Comparison of ENCODE assay signal across 8 cellular contexts in genomic region chr11:94171693-94172440, GRCh38. TPM values are rescaled to one million over a fixed set of nuclear protein-coding genes. Genes with fewer than 3 reads are reported as not detected.
A peak's percentile ranks its signal among the peaks of the same experiment; 100 is the strongest.
DNase-seq lines count a peak whose midpoint lies in the region; ATAC-seq, FAIRE-seq and TF ChIP-seq lines count a peak whose summit lies in the region.

No MANE protein-coding gene starts in this region.

- peaks cover 12% of the 10 kb centered on the region for H3K36me3 Mint-ChIP-seq in mesothelial cell of epicardium

- H3K4me1 ChIP-seq in A549, result no peaks in the 10 kb centered on the region

- peak; percentile 65 to 74 for TF ChIP-seq RAD21 in A549 (conservative IDR thresholded peaks at IDR 0.05 in 1 of 2, IDR thresholded peaks at IDR 0.05 in 1 of 2)

- in situ Hi-C loops in SK-MEL-5 (cut with HindIII; ENCODE audit: low pct_unique_long_range_greater_than_20kb, low sequenced_read_pairs), result no loop called here

- H3K4me2 ChIP-seq in A549, result no peak overlapping the region

- no peak overlapping the region for H3K27ac Mint-ChIP-seq in mesothelial cell of epicardium

- POLR2A ChIA-PET in A549 (lab: Yijun Ruan, JAX), result no interaction called here

- DNase-seq in A549 (ENCODE audit: low read depth in 1 of 2, low spot score in 1 of 2) (peak; percentile 29 to 32), GM04504 (ENCODE audit: low read depth) (peak; percentile 24), SK-MEL-5 (ENCODE audit: low read depth, low spot score) (peak; percentile 62), cerebellum (ENCODE audit: low spot score) (peak; percentile 54), mesothelial cell of epicardium (ENCODE audit: low spot score in 2 of 2, unreplicated experiment in 2 of 2) (no peak), HK-2 (ENCODE audit: unreplicated experiment) (no peak), ureter (ENCODE audit: low spot score) (no peak)

- WGBS in A549 (ENCODE audit: missing lambda C conversion rate), result 30% methylated on average over 8 of the region's 8 CpGs

- H3K4me3 Mint-ChIP-seq in mesothelial cell of epicardium, result no peak overlapping the region

- no peak overlapping the region for H3K27ac ChIP-seq in A549

- TF ChIP-seq CTCF in A549 (IDR thresholded peaks at IDR 0.05) (peak; percentile 64), mesothelial cell of epicardium (IDR thresholded peaks at IDR 0.05; ENCODE audit: unreplicated experiment) (peak; percentile 34)

- no peak overlapping the region for H3K4me3 ChIP-seq in A549

- no peaks in the 10 kb centered on the region for H3K27me3 Mint-ChIP-seq in mesothelial cell of epicardium (ENCODE audit: low read depth)

- no peaks in the 10 kb centered on the region for H3K9me3 ChIP-seq in A549

- no peak for TF ChIP-seq POLR2A in A549 (IDR thresholded peaks at IDR 0.05; ENCODE audit: low read length)

- H3K4me1 Mint-ChIP-seq in mesothelial cell of epicardium, result peaks cover 11% of the 10 kb centered on the region

- peaks cover 4% of the 10 kb centered on the region for H3K9me3 Mint-ChIP-seq in mesothelial cell of epicardium

- no peak for TF ChIP-seq EP300 in A549 (IDR thresholded peaks at IDR 0.05)

- CTCF ChIA-PET in A549 (lab: Yijun Ruan, JAX), result interaction anchor here (0.7 to 3.6 kb wide), 14 partner anchors 10 to 332 kb away, joined by 3 to 19 read pairs (median 3); no protein-coding TSS in a partner anchor

- ATAC-seq in A549 (peak; percentile 85 to 92; a peak in 5 of 6 replicates), HG03108 (IDR thresholded peaks at IDR 0.05; ENCODE audit: unreplicated experiment) (peak; percentile 43)

- FAIRE-seq in A549 (lab: Jason Lieb, UNC), result no peak

TF ChIP-seq in A549, 52 proteins besides CTCF, POLR2A, EP300 and RAD21:
- TF ChIP-seq, protein P1, sequence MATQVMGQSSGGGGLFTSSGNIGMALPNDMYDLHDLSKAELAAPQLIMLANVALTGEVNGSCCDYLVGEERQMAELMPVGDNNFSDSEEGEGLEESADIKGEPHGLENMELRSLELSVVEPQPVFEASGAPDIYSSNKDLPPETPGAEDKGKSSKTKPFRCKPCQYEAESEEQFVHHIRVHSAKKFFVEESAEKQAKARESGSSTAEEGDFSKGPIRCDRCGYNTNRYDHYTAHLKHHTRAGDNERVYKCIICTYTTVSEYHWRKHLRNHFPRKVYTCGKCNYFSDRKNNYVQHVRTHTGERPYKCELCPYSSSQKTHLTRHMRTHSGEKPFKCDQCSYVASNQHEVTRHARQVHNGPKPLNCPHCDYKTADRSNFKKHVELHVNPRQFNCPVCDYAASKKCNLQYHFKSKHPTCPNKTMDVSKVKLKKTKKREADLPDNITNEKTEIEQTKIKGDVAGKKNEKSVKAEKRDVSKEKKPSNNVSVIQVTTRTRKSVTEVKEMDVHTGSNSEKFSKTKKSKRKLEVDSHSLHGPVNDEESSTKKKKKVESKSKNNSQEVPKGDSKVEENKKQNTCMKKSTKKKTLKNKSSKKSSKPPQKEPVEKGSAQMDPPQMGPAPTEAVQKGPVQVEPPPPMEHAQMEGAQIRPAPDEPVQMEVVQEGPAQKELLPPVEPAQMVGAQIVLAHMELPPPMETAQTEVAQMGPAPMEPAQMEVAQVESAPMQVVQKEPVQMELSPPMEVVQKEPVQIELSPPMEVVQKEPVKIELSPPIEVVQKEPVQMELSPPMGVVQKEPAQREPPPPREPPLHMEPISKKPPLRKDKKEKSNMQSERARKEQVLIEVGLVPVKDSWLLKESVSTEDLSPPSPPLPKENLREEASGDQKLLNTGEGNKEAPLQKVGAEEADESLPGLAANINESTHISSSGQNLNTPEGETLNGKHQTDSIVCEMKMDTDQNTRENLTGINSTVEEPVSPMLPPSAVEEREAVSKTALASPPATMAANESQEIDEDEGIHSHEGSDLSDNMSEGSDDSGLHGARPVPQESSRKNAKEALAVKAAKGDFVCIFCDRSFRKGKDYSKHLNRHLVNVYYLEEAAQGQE (IDR thresholded peaks at IDR 0.05), result no peak
- no peak for TF ChIP-seq CHD4 (IDR thresholded peaks at IDR 0.05; ENCODE audit: borderline replicate concordance)
- TF ChIP-seq ELK1 (IDR thresholded peaks at IDR 0.05; ENCODE audit: low read depth, low read length), result no peak
- TF ChIP-seq SMC3 (IDR thresholded peaks at IDR 0.05), result peak; percentile 53; the same call in 2 of the 3 replicates
- no peak for TF ChIP-seq CBX8 (IDR thresholded peaks at IDR 0.05)
- no peak for TF ChIP-seq E2F6 (IDR thresholded peaks at IDR 0.05; ENCODE audit: borderline replicate concordance, low read depth)
TF ChIP-seq in A549: peak in this region for 1.

RNA-seq across cellular contexts. Expression of gene PANX1, which starts 43.2 kb away (rescaled TPM):
- polyA plus RNA-seq in A549 (2011; rRNA removed) (13.3 and 14.8 TPM in 2 replicates), A549 (2017; fragmentation: RNase III; extraction: RNeasy Plus Mini Kit Qiagen cat#74134 plus additional on column Dnase treatment) (11.0 to 12.2 TPM (median 11.2 TPM) in 3 replicates)
- 4.5 and 5.7 TPM in 2 replicates for polyA plus RNA-seq in A549 (2012; cell fraction: cytosol; rRNA removed)
- 3.6 and 4.5 TPM in 2 replicates for polyA plus RNA-seq in A549 (2012; cell fraction: nucleus; rRNA removed)
- polyA minus RNA-seq in A549 (2011; rRNA and poly(A)+ RNA removed), result 18.3 and 21.7 TPM in 2 replicates
- 35.1 and 36.1 TPM in 2 replicates for total RNA-seq in SK-MEL-5 (2014; rRNA removed; shearing (Covaris generic))
- 17.1 and 18.9 TPM in 2 replicates for polyA plus RNA-seq in SK-MEL-5 (2015; cell fraction: cytosol; rRNA removed)
- polyA plus RNA-seq in SK-MEL-5 (2015; cell fraction: nucleus; rRNA removed), result 4.7 and 7.9 TPM in 2 replicates
- total RNA-seq in cerebellum (117 TPM), mesothelial cell of epicardium (40.1 to 42.9 TPM (median 41.2 TPM) in 3 replicates), ureter (14.5 TPM)

Comparison
In these comparisons a context has a peak if more than half of its experiments do, and no peak if none do; other contexts are left out.
1. DNase-seq: peak in A549 (2 of 2), GM04504 (single experiment), SK-MEL-5 (single experiment) and cerebellum (single experiment); none in mesothelial cell of epicardium (0 of 2), HK-2 (single experiment) and ureter (single experiment).